Comparison of ENCODE assay signal across 8 cellular contexts in the genomic region with DNA sequence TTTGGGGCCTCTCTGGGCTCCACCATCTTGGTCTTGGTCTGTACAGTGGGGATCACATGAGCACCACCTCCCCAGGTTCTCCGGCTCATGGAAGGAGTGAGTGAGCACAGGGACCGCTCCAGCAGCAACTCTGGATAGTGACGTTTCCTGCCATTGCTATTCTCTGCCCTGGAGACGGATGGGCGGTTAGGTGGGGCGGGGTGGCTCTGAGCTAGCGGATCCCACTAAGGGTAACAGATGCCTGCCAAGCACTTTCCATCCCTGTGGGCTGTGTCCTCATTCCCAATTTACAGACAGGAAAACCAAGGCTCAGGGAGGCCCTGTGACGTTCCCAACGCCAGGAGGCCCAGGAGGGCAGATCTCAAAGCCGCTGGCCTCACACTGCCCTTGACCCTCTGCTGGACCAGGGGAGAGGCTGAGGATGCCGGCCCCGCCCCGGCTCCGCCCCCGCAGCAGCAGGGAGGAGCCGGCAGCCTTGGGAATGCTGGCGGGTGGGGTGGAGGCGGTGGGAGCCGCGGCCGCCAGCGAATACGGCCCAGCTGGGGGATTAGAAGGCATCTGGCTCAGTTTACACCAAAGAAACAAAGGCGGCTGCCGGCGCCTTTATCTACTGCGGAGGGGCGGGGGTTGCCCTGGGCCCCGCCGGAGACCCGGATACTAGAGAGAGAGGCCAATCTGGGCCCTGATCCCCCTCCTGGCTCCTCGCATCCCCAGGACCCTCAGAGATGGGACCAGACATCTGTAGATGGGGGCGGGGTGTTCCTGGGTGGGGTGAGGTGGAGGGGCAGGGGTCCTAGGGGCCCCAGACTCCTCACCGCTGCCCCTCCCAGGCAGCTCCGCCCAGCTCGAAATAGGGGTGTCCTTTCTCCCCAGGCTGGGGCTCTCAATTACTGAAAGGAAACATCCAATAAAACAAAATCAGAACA.
DNase-seq lines count a peak whose midpoint lies in the region; ATAC-seq and TF ChIP-seq lines count a peak whose summit lies in the region.

No MANE protein-coding gene starts in this region.

- peak overlapping the region; percentile 76 for H3K4me3 Mint-ChIP-seq in HFFc6

- DNase-seq in HFFc6: peak; percentile 52
- DNase-seq in ascending aorta (ENCODE audit: low spot score in 2 of 2): peak in 1 of 2 donors; percentile 79
- DNase-seq in suprapubic skin (ENCODE audit: low spot score in 2 of 2): peak in 1 of 2 donors; percentile 79
- DNase-seq in SKM-1 treated with dmso at 0.1 percent for 144 hours (lab: John Stamatoyannopoulos, UW; ENCODE audit: unreplicated experiment): no peak
- DNase-seq in inferior parietal cortex (ENCODE audit: extremely low spot score): no peak

- H3K27me3 ChIP-seq in ascending aorta (no peaks in the 10 kb centered on the region), suprapubic skin (peaks cover 18% of the 10 kb centered on the region)

- no peaks in the 10 kb centered on the region; the same call in 1 of the 2 replicates for H3K27me3 Mint-ChIP-seq in HFFc6 (ENCODE audit: insufficient read depth)

- intact Hi-C loops in ascending aorta (cut with DNase I): loop anchor here (5.0 kb wide), 2 partner anchors 62 to 107 kb away; no protein-coding TSS in a partner anchor

- H3K4me3 ChIP-seq in ascending aorta (peak overlapping the region; percentile 48 to 58), iPS-18c (ENCODE audit: insufficient read depth, low read depth, low read length) (peak overlapping the region; percentile 32; the same call in 1 of the 2 replicates), suprapubic skin (peak overlapping the region; percentile 47)

- H3K36me3 ChIP-seq in ascending aorta: no peaks in the 10 kb centered on the region
- H3K36me3 ChIP-seq in suprapubic skin: no peaks in the 10 kb centered on the region

- H3K27ac Mint-ChIP-seq in HFFc6: peak overlapping the region; percentile 43; the same call in 1 of the 2 replicates

- TF ChIP-seq CTCF in HFFc6 (IDR thresholded peaks at IDR 0.05) (peak; percentile 25; the same call in 1 of the 2 replicates), ascending aorta (IDR thresholded peaks at IDR 0.05) (no peak), suprapubic skin (IDR thresholded peaks at IDR 0.05) (no peak)

- TF ChIP-seq POLR2A in suprapubic skin (IDR thresholded peaks at IDR 0.05): no peak

- H3K9me3 Mint-ChIP-seq in HFFc6: no peaks in the 10 kb centered on the region; the same call in 1 of the 2 replicates

- H3K4me1 Mint-ChIP-seq in HFFc6 (ENCODE audit: low read depth): peaks cover 50% of the 10 kb centered on the region

- H3K27ac ChIP-seq in ascending aorta (peak overlapping the region; percentile 70 to 74), suprapubic skin (peak overlapping the region; percentile 53)

- H3K9me3 ChIP-seq in ascending aorta: no peaks in the 10 kb centered on the region
- no peaks in the 10 kb centered on the region for H3K9me3 ChIP-seq in iPS-18c (ENCODE audit: control insufficient read depth, insufficient read depth, low read length)
- no peaks in the 10 kb centered on the region for H3K9me3 ChIP-seq in suprapubic skin

- WGBS in suprapubic skin: 17% methylated on average over 8 of the region's 36 CpGs

- TF ChIP-seq EP300 in suprapubic skin (IDR thresholded peaks at IDR 0.05): no peak

- no peaks in the 10 kb centered on the region for H3K36me3 Mint-ChIP-seq in HFFc6 (ENCODE audit: low read depth)

- no peak for ATAC-seq in GM18909 (IDR thresholded peaks at IDR 0.05; ENCODE audit: poor library complexity, unreplicated experiment)
- ATAC-seq in HG03442 (IDR thresholded peaks at IDR 0.05; ENCODE audit: unreplicated experiment): no peak

- H3K4me1 ChIP-seq in ascending aorta (peaks cover 20 to 45% of the 10 kb centered on the region in 2 donors), suprapubic skin (peaks cover 58% of the 10 kb centered on the region)
